In genomic region chr10:124213471-124213870, GRCh38 we compare ENCODE assay signal across 17 cellular contexts.
"Had no signal": no experiment of that assay in that cellular context is flagged by ENCODE, and none has a peak within 500 bp of the region (broad histone marks: within the 10 kb centered on the region; RNA-seq: fewer than 3 reads in every experiment).

No MANE protein-coding gene starts in this region.

- H3K27me3 ChIP-seq: gastroesophageal sphincter, tibial nerve, vagina had no signal

- H3K36me3 Mint-ChIP-seq: activated naive CD4-positive, alpha-beta T cell treated with anti-CD3 and anti-CD28 coated beads, Interleukin-2, amount 50 U/mL, for 24 hours; memory B cell; natural killer cell; stimulated activated naive B cell treated with anti-CD40 and anti-IgM and Interleukin-4, amounts not matched to agents 10 μg/mL and 1 μg/mL and 100 μg/mL, for 72 hours had no signal

- H3K27ac ChIP-seq: coronary artery, gastroesophageal sphincter, left ventricle myocardium inferior, tibial nerve, vagina had no signal

- H3K4me1 Mint-ChIP-seq: activated naive CD4-positive, alpha-beta T cell treated with anti-CD3 and anti-CD28 coated beads, Interleukin-2, amount 50 U/mL, for 24 hours; central memory CD8-positive, alpha-beta T cell; memory B cell; natural killer cell had no signal

- H3K36me3 ChIP-seq: gastroesophageal sphincter, left ventricle myocardium inferior, tibial nerve, vagina had no signal

- DNase-seq: activated CD4-positive, alpha-beta T cell treated with anti-CD3 and anti-CD28 coated beads for 1 hour; activated CD4-positive, alpha-beta T cell treated with anti-CD3 and anti-CD28 coated beads, Interleukin-2, amount 50 U/mL, for 48 hours; activated effector memory CD4-positive, alpha-beta T cell treated with anti-CD3 and anti-CD28 coated beads, Interleukin-2, amount 50 U/mL, for 16 hours; activated T-cell treated with anti-CD3 and anti-CD28 coated beads, Interleukin-2, amount 50 U/mL, for 24 hours; amniotic stem cell; effector CD4-positive, alpha-beta T cell; left ventricle myocardium inferior; natural killer cell; stimulated activated CD4-positive, alpha-beta T cell treated with anti-CD3 and anti-CD28 coated beads, Interleukin-2, amount 100 ng/mL, for 48 hours; stimulated activated naive B cell treated with anti-CD40 and anti-IgM and Interleukin-4, amounts not matched to agents 10 μg/mL and 1 μg/mL and 100 μg/mL, for 72 hours had no signal

- H3K4me3 ChIP-seq: coronary artery, gastroesophageal sphincter, left ventricle myocardium inferior, tibial nerve, vagina had no signal

- H3K4me1 ChIP-seq: gastroesophageal sphincter, left ventricle myocardium inferior, vagina had no signal

- H3K27ac Mint-ChIP-seq: activated naive CD4-positive, alpha-beta T cell treated with anti-CD3 and anti-CD28 coated beads, Interleukin-2, amount 50 U/mL, for 24 hours; activated T-cell treated with anti-CD3 and anti-CD28 coated beads, Interleukin-2, amount 50 U/mL, for 24 hours; memory B cell; natural killer cell had no signal

- H3K9me3 Mint-ChIP-seq: activated naive CD4-positive, alpha-beta T cell treated with anti-CD3 and anti-CD28 coated beads, Interleukin-2, amount 50 U/mL, for 24 hours; activated T-cell treated with anti-CD3 and anti-CD28 coated beads, Interleukin-2, amount 50 U/mL, for 24 hours; central memory CD8-positive, alpha-beta T cell; memory B cell; natural killer cell had no signal

- H3K4me3 Mint-ChIP-seq: activated naive CD4-positive, alpha-beta T cell treated with anti-CD3 and anti-CD28 coated beads, Interleukin-2, amount 50 U/mL, for 24 hours; activated T-cell treated with anti-CD3 and anti-CD28 coated beads, Interleukin-2, amount 50 U/mL, for 24 hours; central memory CD8-positive, alpha-beta T cell; memory B cell; natural killer cell; stimulated activated naive B cell treated with anti-CD40 and anti-IgM and Interleukin-4, amounts not matched to agents 10 μg/mL and 1 μg/mL and 100 μg/mL, for 72 hours had no signal

- ATAC-seq: gastroesophageal sphincter; natural killer cell; stimulated activated naive B cell treated with anti-CD40 and anti-IgM and Interleukin-4, amounts not matched to agents 10 μg/mL and 1 μg/mL and 100 μg/mL, for 72 hours had no signal

- H3K9me3 ChIP-seq: vagina had no signal

- H3K27me3 Mint-ChIP-seq: activated naive CD4-positive, alpha-beta T cell treated with anti-CD3 and anti-CD28 coated beads, Interleukin-2, amount 50 U/mL, for 24 hours had no signal
